Comparison of ENCODE assay signal across 2 cellular contexts in the genomic region with DNA sequence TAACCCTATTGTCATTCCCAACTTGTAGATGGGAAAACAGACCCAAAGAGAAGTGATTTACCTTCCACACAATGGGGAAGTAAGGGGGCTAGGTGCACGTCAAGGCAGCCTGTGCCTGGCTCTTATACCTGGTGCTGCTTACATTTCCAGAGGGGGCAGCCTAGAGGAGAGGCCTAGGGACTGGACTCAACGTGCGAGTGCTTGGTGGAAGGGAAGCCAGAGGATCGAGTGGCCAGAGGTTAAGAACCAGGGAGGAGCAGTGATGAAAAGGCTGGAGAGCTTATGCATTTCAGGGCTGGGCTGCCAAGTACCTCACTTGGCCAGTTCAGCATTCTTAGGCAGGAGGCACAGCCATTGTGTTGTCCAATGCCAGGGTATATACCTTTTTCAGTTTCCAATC. TPM values are rescaled to one million over a fixed set of nuclear protein-coding genes. Genes with fewer than 3 reads are reported as not detected.
"Had no signal": no experiment of that assay in that cellular context is flagged by ENCODE, and none has a peak within 500 bp of the region (broad histone marks: within the 10 kb centered on the region; RNA-seq: fewer than 3 reads in every experiment).

No MANE protein-coding gene starts in this region.

RNA-seq across cellular contexts. Expression of a gene that starts 30.8 kb away (rescaled TPM):
- total RNA-seq: H7, IMR-90 had no signal
